Comparison of ENCODE assay signal across 27 cellular contexts in genomic region chr14:92288994-92289393, GRCh38. TPM values are rescaled to one million over a fixed set of nuclear protein-coding genes. Genes with fewer than 3 reads are reported as not detected.
"Had no signal": no experiment of that assay in that cellular context is flagged by ENCODE, and none has a peak within 500 bp of the region (broad histone marks: within the 10 kb centered on the region; RNA-seq: fewer than 3 reads in every experiment).

No MANE protein-coding gene starts in this region.

- H3K36me3 ChIP-seq: esophagus muscularis mucosa, gastrocnemius medialis, heart right ventricle, left lung, lower lobe of right lung had no signal

- H3K4me3 ChIP-seq: coronary artery, dorsolateral prefrontal cortex, esophagus muscularis mucosa, gastrocnemius medialis, heart right ventricle, left lung, lower lobe of right lung, mucosa of descending colon had no signal

- H3K4me1 Mint-ChIP-seq: immature natural killer cell, naive B cell had no signal

- H3K9me3 ChIP-seq: esophagus muscularis mucosa, gastrocnemius medialis, heart right ventricle, left lung, lower lobe of right lung, mucosa of descending colon had no signal

- H3K27me3 ChIP-seq: gastrocnemius medialis had no signal

- DNase-seq: dermis blood vessel endothelial cell; dorsolateral prefrontal cortex; effector CD4-positive, alpha-beta T cell; effector memory CD4-positive, alpha-beta T cell; foreskin melanocyte; gastrocnemius medialis; glutamatergic neuron; head of caudate nucleus; heart right ventricle; hypothalamus; immature natural killer cell; islet precursor cell; kidney; kidney glomerular epithelial cell; left lung; left ventricle myocardium superior; lower lobe of right lung; mesenchymal stem cell; mucosa of descending colon; naive B cell had no signal

- H3K4me1 ChIP-seq: esophagus muscularis mucosa, gastrocnemius medialis, heart right ventricle, left lung, lower lobe of right lung had no signal

- ATAC-seq: gastrocnemius medialis, heart right ventricle, left lung, left ventricle myocardium superior, lower lobe of right lung, mucosa of descending colon had no signal

- H3K36me3 Mint-ChIP-seq: mesothelial cell of epicardium, naive B cell had no signal

- H3K4me3 Mint-ChIP-seq: immature natural killer cell, mesothelial cell of epicardium, naive B cell had no signal

- H3K27ac ChIP-seq: coronary artery, dorsolateral prefrontal cortex, esophagus muscularis mucosa, gastrocnemius medialis, heart right ventricle, left lung, lower lobe of right lung had no signal

- H3K9me3 Mint-ChIP-seq: immature natural killer cell, mesothelial cell of epicardium, naive B cell had no signal

- H3K27ac Mint-ChIP-seq: immature natural killer cell, mesothelial cell of epicardium, naive B cell had no signal

RNA-seq across cellular contexts. Expression of gene SLC24A4, which starts 34.0 kb away (rescaled TPM):
- total RNA-seq: epithelial cell of proximal tubule, fibroblast of lung, fibroblast of villous mesenchyme, mesothelial cell of epicardium, myocyte had no signal
